In the genomic region with DNA sequence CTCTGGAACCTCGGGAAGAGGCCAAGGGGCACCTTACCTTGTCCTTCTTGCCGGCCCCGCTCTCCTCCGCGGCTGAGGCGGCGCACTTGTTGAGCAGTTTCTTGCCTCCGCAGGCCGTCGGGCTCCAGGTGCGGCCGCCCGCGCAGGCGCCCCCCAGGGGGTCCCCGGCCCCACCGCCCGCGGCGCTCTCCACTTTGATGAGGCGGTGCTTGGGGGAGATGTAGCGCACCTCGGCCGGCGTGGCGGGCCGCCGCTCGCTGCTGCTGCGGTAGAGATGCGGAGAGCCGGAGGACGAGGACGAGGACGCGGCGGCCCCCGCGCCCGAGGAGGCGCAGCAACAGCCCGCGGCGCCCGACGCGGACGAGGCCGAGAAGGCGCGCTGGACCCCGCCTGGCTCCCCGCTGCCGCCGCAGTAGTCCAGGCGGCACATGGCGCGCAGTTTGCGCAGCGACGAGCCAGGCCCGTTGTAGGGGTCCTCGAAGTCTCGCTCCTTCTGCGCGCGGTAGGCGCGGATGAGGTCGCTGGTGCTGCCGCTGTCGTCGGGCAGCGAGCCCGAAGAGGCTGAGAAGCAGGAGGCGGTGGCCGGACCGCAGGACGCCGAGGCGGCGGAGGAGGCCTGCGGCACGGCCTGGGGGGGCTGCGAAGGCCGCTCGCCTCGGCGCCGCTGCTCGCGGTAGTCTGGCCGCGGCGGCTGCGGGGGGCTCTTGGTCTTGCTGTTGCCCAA, we compare ENCODE assay signal across 8 cellular contexts. TPM values are rescaled to one million over a fixed set of nuclear protein-coding genes. Genes with fewer than 3 reads are reported as not detected.
DNase-seq lines count a peak whose midpoint lies in the region; ATAC-seq and TF ChIP-seq lines count a peak whose summit lies in the region.

No MANE protein-coding gene starts in this region.

- H3K4me1 ChIP-seq in PC-3 (ENCODE audit: insufficient read depth, low read length) (peaks cover 37% of the 10 kb centered on the region), mucosa of stomach (ENCODE audit: control insufficient read depth, insufficient read depth, low read length) (peaks cover 43% of the 10 kb centered on the region)

- peak overlapping the region; percentile 90 for H3K4me2 ChIP-seq in PC-3 (ENCODE audit: low read length)

- ATAC-seq in GM19025 (IDR thresholded peaks at IDR 0.05; ENCODE audit: low read depth, unreplicated experiment), result peak; percentile 1
- no peak for ATAC-seq in PC-3
- ATAC-seq in HG03108 (IDR thresholded peaks at IDR 0.05; ENCODE audit: unreplicated experiment), result no peak

- peaks cover 9% of the 10 kb centered on the region for H3K36me3 ChIP-seq in PC-3 (ENCODE audit: low read depth, low read length)
- H3K36me3 ChIP-seq in mucosa of stomach (ENCODE audit: control insufficient read depth, insufficient read depth, low read length), result no peaks in the 10 kb centered on the region

- H3K4me3 ChIP-seq in PC-3 (ENCODE audit: low read length) (peak overlapping the region; percentile 95), choroid plexus epithelial cell (ENCODE audit: low read depth, low read length) (peak overlapping the region; percentile 85), mucosa of stomach (ENCODE audit: low read length) (peak overlapping the region; percentile 38)

- no peaks in the 10 kb centered on the region for H3K27me3 ChIP-seq in PC-3 (ENCODE audit: low read length)
- no peaks in the 10 kb centered on the region for H3K27me3 ChIP-seq in mucosa of stomach (ENCODE audit: control insufficient read depth, insufficient read depth, low read length)

- DNase-seq in PC-3, result no peak
- DNase-seq in choroid plexus epithelial cell (ENCODE audit: low read depth), result no peak
- DNase-seq in GF-D8 (lab: John Stamatoyannopoulos, UW), result no peak
- no peak for DNase-seq in NCI-H1436 (lab: John Stamatoyannopoulos, UW)
- no peak for DNase-seq in NCI-H2029 treated with DMSO at 0.1 percent for 48 hours (lab: John Stamatoyannopoulos, UW)

- intact Hi-C loops in PC-3 (cut with micrococcal nuclease), result loop anchor here (2.0 to 5.0 kb wide), 3 partner anchors 49 to 194 kb away; no protein-coding TSS in a partner anchor

- H2AFZ ChIP-seq in PC-3 (ENCODE audit: low read length), result no peak overlapping the region

- H3K9me2 ChIP-seq in PC-3 (replicated peaks; ENCODE audit: low read length), result no peaks in the 10 kb centered on the region

- POLR2A ChIA-PET in PC-3 (lab: Charles Lee; ENCODE audit: unreplicated experiment), result no interaction called here

- peaks cover 52% of the 10 kb centered on the region for H4K20me1 ChIP-seq in PC-3 (ENCODE audit: low read length)

- TF ChIP-seq CTCF in PC-3 (conservative IDR thresholded peaks at IDR 0.05; ENCODE audit: low read depth, low read length) (no peak), choroid plexus epithelial cell (conservative IDR thresholded peaks at IDR 0.05; ENCODE audit: low read depth, low read length) (no peak)

- peak overlapping the region; percentile 92 for H3K9ac ChIP-seq in PC-3 (ENCODE audit: low read length)
- H3K9ac ChIP-seq in mucosa of stomach (ENCODE audit: low read length), result peak overlapping the region; percentile 65

- H3K9me3 ChIP-seq in PC-3 (ENCODE audit: low read length), result no peaks in the 10 kb centered on the region
- H3K9me3 ChIP-seq in mucosa of stomach (ENCODE audit: control insufficient read depth, low read length), result no peaks in the 10 kb centered on the region

- CTCF ChIA-PET in PC-3 (lab: Charles Lee), result interaction anchor here (0.6 kb wide), 1 partner anchor 37 kb away, joined by 9 read pairs; no protein-coding TSS in a partner anchor

- no TSS peak for BruUV-seq in PC-3 (replicated peaks; lab: Mats Ljungman, UMichigan)

- peaks cover 59% of the 10 kb centered on the region for H3K79me2 ChIP-seq in PC-3 (ENCODE audit: low read length)

- no peaks in the 10 kb centered on the region for H3F3A ChIP-seq in PC-3 (ENCODE audit: low read length, unreplicated experiment)

- H3K27ac ChIP-seq in PC-3 (ENCODE audit: low read length), result peak overlapping the region; percentile 38

RNA-seq across cellular contexts. Expression of a gene that starts 1.0 kb away (rescaled TPM):
- total RNA-seq in PC-3 (2014; rRNA removed), result 56.4 and 77.1 TPM in 2 replicates

Comparison
In these comparisons a context has a peak if more than half of its experiments do, and no peak if none do; other contexts are left out.
1. H3K4me3 ChIP-seq: peak in every context shown above with its lines; median percentile 95 in PC-3; 85 in choroid plexus epithelial cell; 38 in mucosa of stomach.